ENCODE assay signal across 17 cellular contexts in genomic region chr12:78674311-78675085, GRCh38.
DNase-seq lines count a peak whose midpoint lies in the region; ATAC-seq and TF ChIP-seq lines count a peak whose summit lies in the region.
"Had no signal": no experiment of that assay in that cellular context is flagged by ENCODE, and none has a peak within 500 bp of the region (broad histone marks: within the 10 kb centered on the region; RNA-seq: fewer than 3 reads in every experiment).

No MANE protein-coding gene starts in this region.

- WGBS in SK-N-SH (ENCODE audit: low lambda C conversion rate), result 91% methylated on average over 2 of the region's 2 CpGs
- WGBS in spleen, 5 donors, result 77 to 84% (median 81%) methylated on average over 2 of the region's 2 CpGs
- 88 to 89% methylated on average over 2 of the region's 2 CpGs for WGBS in upper lobe of left lung, 2 donors

- no peak overlapping the region for H3K27ac ChIP-seq in SK-N-SH (ENCODE audit: low read depth in 2 of 2, low read length in 1 of 2)
- H3K27ac ChIP-seq in fibroblast of lung (ENCODE audit: insufficient read depth, low read length), result no peak overlapping the region
- no peak overlapping the region for H3K27ac ChIP-seq in spleen
- no peak overlapping the region for H3K27ac ChIP-seq in upper lobe of left lung
- H3K27ac ChIP-seq: suprapubic skin had no signal

- no peaks in the 10 kb centered on the region for H3K79me2 ChIP-seq in SK-N-SH (ENCODE audit: insufficient read depth)
- no peaks in the 10 kb centered on the region for H3K79me2 ChIP-seq in fibroblast of lung (ENCODE audit: control insufficient read depth, insufficient read depth, low read length)

- TF ChIP-seq CTCF in SK-N-SH (IDR thresholded peaks at IDR 0.05) (no peak), fibroblast of lung (conservative IDR thresholded peaks at IDR 0.05 in 1 of 2, IDR thresholded peaks at IDR 0.05 in 1 of 2; ENCODE audit: low read depth in 1 of 2, low read length in 2 of 2) (no peak), spleen (IDR thresholded peaks at IDR 0.05 in 8 of 11, conservative IDR thresholded peaks at IDR 0.05 in 3 of 11) (no peak), upper lobe of left lung (IDR thresholded peaks at IDR 0.05) (no peak), chondrocyte (IDR thresholded peaks at IDR 0.05) (no peak)

- H3K27me3 Mint-ChIP-seq in chondrocyte (ENCODE audit: low read depth), result peaks cover 3% of the 10 kb centered on the region

- H3K36me3 ChIP-seq in SK-N-SH (replicated peaks in 1 of 2; ENCODE audit: control insufficient read depth in 1 of 2, insufficient read depth in 2 of 2, low read length in 1 of 2), result no peaks in the 10 kb centered on the region
- no peaks in the 10 kb centered on the region for H3K36me3 ChIP-seq in fibroblast of lung (ENCODE audit: control insufficient read depth, insufficient read depth, low read length)
- no peaks in the 10 kb centered on the region for H3K36me3 ChIP-seq in spleen
- H3K36me3 ChIP-seq in upper lobe of left lung, result no peaks in the 10 kb centered on the region
- H3K36me3 ChIP-seq: suprapubic skin had no signal

- H3F3A ChIP-seq in SK-N-SH (replicated peaks; ENCODE audit: insufficient read depth), result peaks cover 5% of the 10 kb centered on the region

- no peaks in the 10 kb centered on the region for H3K9me3 Mint-ChIP-seq in chondrocyte (ENCODE audit: low read depth)
- H3K9me3 Mint-ChIP-seq: mesothelial cell of epicardium had no signal

- DNase-seq in SK-N-SH (no peak), NCI-H524 (lab: John Stamatoyannopoulos, UW) (peak; percentile 40 to 76), fibroblast of lung (ENCODE audit: low read depth in 2 of 2) (peak; percentile 19 to 44), spleen (no peak), upper lobe of left lung (no peak), chondrocyte (ENCODE audit: low spot score) (no peak)
- DNase-seq: activated CD4-positive, alpha-beta T cell treated with anti-CD3 and anti-CD28 coated beads, Interleukin-2, amount 50 U/mL, for 4 hours; DMS153; effector CD4-positive, alpha-beta T cell; NCI-H526 treated with DMSO at 0.1 percent for 48 hours; occipital lobe; T-helper 9 cell had no signal

- no peak for TF ChIP-seq EP300 in SK-N-SH (IDR thresholded peaks at IDR 0.05; ENCODE audit: borderline replicate concordance in 1 of 2, low read depth in 1 of 2, low read length in 1 of 2)
- no peak for TF ChIP-seq EP300 in upper lobe of left lung (IDR thresholded peaks at IDR 0.05)

- H2AFZ ChIP-seq in SK-N-SH (ENCODE audit: low read depth) (no peak overlapping the region), fibroblast of lung (ENCODE audit: low read length) (no peak overlapping the region)

- H4K20me1 ChIP-seq in SK-N-SH (ENCODE audit: insufficient read depth), result no peaks in the 10 kb centered on the region
- H4K20me1 ChIP-seq in fibroblast of lung (ENCODE audit: control insufficient read depth, extremely low read depth, insufficient read depth, low read length), result no peaks in the 10 kb centered on the region

- H3K9ac ChIP-seq in SK-N-SH, result no peak overlapping the region
- no peak overlapping the region for H3K9ac ChIP-seq in fibroblast of lung (ENCODE audit: insufficient read depth, low read length)

- TF ChIP-seq POLR2A in spleen (IDR thresholded peaks at IDR 0.05) (no peak), upper lobe of left lung (IDR thresholded peaks at IDR 0.05) (no peak)

- CTCF ChIA-PET in SK-N-SH (lab: Yijun Ruan, JAX), result interaction anchor here (0.9 kb wide), 1 partner anchor 10 kb away, joined by 3 read pairs; no protein-coding TSS in a partner anchor

- TF ChIP-seq RAD21 in SK-N-SH (IDR thresholded peaks at IDR 0.05; ENCODE audit: low read length), result no peak

- H3K9me3 ChIP-seq in SK-N-SH, result no peaks in the 10 kb centered on the region
- no peaks in the 10 kb centered on the region for H3K9me3 ChIP-seq in fibroblast of lung (ENCODE audit: control insufficient read depth, insufficient read depth, low read depth, low read length)
- H3K9me3 ChIP-seq in spleen, result no peaks in the 10 kb centered on the region
- H3K9me3 ChIP-seq in upper lobe of left lung, result no peaks in the 10 kb centered on the region
- H3K9me3 ChIP-seq: suprapubic skin had no signal

- H3K4me2 ChIP-seq in SK-N-SH (no peak overlapping the region), fibroblast of lung (ENCODE audit: extremely low read depth, insufficient read depth, low read length) (no peak overlapping the region)

- no peak overlapping the region for H3K27ac Mint-ChIP-seq in chondrocyte (ENCODE audit: unreplicated experiment)
- H3K27ac Mint-ChIP-seq: mesothelial cell of epicardium had no signal

- no peaks in the 10 kb centered on the region for H3K9me2 ChIP-seq in SK-N-SH

- H3K4me1 ChIP-seq in SK-N-SH (ENCODE audit: control insufficient read depth in 1 of 2, insufficient read depth in 2 of 2, low read depth in 1 of 2, low read length in 1 of 2) (no peaks in the 10 kb centered on the region; a peak in 2 of 4 replicates), fibroblast of lung (ENCODE audit: control insufficient read depth, extremely low read depth, insufficient read depth, low read length) (no peaks in the 10 kb centered on the region), spleen (no peaks in the 10 kb centered on the region), upper lobe of left lung (no peaks in the 10 kb centered on the region)
- H3K4me1 ChIP-seq: suprapubic skin had no signal

- POLR2A ChIA-PET in SK-N-SH (lab: Yijun Ruan, JAX), result no interaction called here

- H3K4me3 Mint-ChIP-seq in chondrocyte (ENCODE audit: unreplicated experiment), result no peak overlapping the region
- H3K4me3 Mint-ChIP-seq: mesothelial cell of epicardium had no signal

- H3K27me3 ChIP-seq in SK-N-SH (ENCODE audit: insufficient read depth), result no peaks in the 10 kb centered on the region
- no peaks in the 10 kb centered on the region for H3K27me3 ChIP-seq in fibroblast of lung (ENCODE audit: control insufficient read depth, insufficient read depth, low read length)
- H3K27me3 ChIP-seq in spleen (replicated peaks in 1 of 7), result no peaks in the 10 kb centered on the region
- no peaks in the 10 kb centered on the region for H3K27me3 ChIP-seq in upper lobe of left lung
- H3K27me3 ChIP-seq: suprapubic skin had no signal

- ATAC-seq in SK-N-SH treated with all-trans-retinoic acid at 6 μM for 48 hours (no peak), HG03159 (IDR thresholded peaks at IDR 0.05; ENCODE audit: unreplicated experiment) (no peak), upper lobe of left lung (ENCODE audit: low FRiP score in 2 of 2) (no peak)
- ATAC-seq: Right ventricle myocardium inferior had no signal

- peaks cover 5% of the 10 kb centered on the region for H3K4me1 Mint-ChIP-seq in chondrocyte (ENCODE audit: low read depth)
- H3K4me1 Mint-ChIP-seq: mesothelial cell of epicardium had no signal

- no peaks in the 10 kb centered on the region for H3K36me3 Mint-ChIP-seq in chondrocyte (ENCODE audit: low read depth)
- H3K36me3 Mint-ChIP-seq: mesothelial cell of epicardium had no signal

- no peak overlapping the region for H3K4me3 ChIP-seq in SK-N-SH (ENCODE audit: low read depth in 2 of 2, low read length in 1 of 2)
- no peak overlapping the region for H3K4me3 ChIP-seq in fibroblast of lung (replicated peaks in 1 of 4; ENCODE audit: control extremely low read depth in 1 of 4, insufficient read depth in 1 of 4, low read depth in 3 of 4, low read length in 4 of 4)
- H3K4me3 ChIP-seq in spleen, result no peak overlapping the region
- no peak overlapping the region for H3K4me3 ChIP-seq in upper lobe of left lung
- H3K4me3 ChIP-seq: suprapubic skin had no signal

- intact Hi-C loops in spleen (cut with DNase I; ENCODE audit: low total_unique reads), result no loop called here

TF ChIP-seq in SK-N-SH, 30 proteins besides CTCF, POLR2A, EP300 and RAD21:
- TF ChIP-seq NRF1 (IDR thresholded peaks at IDR 0.05; ENCODE audit: low read depth, low read length) (no peak), MXI1 (IDR thresholded peaks at IDR 0.05; ENCODE audit: low read depth, low read length) (no peak), TCF12 (IDR thresholded peaks at IDR 0.05) (no peak), PBX3 (IDR thresholded peaks at IDR 0.05) (peak; percentile 21; the same call in 1 of the 2 replicates)

TF ChIP-seq in SK-N-SH treated with all-trans-retinoic acid at 6 μM for 48 hours, 23 proteins besides CTCF, POLR2A, EP300 and RAD21:
- TF ChIP-seq CREB5 (CRISPR knock-in tag; IDR thresholded peaks at IDR 0.05; ENCODE audit: low read depth), result no peak
- TF ChIP-seq, protein P1, sequence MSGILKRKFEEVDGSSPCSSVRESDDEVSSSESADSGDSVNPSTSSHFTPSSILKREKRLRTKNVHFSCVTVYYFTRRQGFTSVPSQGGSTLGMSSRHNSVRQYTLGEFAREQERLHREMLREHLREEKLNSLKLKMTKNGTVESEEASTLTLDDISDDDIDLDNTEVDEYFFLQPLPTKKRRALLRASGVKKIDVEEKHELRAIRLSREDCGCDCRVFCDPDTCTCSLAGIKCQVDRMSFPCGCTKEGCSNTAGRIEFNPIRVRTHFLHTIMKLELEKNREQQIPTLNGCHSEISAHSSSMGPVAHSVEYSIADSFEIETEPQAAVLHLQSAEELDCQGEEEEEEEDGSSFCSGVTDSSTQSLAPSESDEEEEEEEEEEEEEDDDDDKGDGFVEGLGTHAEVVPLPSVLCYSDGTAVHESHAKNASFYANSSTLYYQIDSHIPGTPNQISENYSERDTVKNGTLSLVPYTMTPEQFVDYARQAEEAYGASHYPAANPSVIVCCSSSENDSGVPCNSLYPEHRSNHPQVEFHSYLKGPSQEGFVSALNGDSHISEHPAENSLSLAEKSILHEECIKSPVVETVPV (CRISPR knock-in tag; IDR thresholded peaks at IDR 0.05), result no peak
- no peak for TF ChIP-seq CSDC2 (CRISPR knock-in tag; IDR thresholded peaks at IDR 0.05)
- no peak for TF ChIP-seq TOX (CRISPR knock-in tag; IDR thresholded peaks at IDR 0.05; ENCODE audit: borderline replicate concordance)
TF ChIP-seq in SK-N-SH treated with all-trans-retinoic acid at 6 μM for 48 hours: peak in this region for 0.

Comparison
In these comparisons a context has a peak if more than half of its experiments do, and no peak if none do; other contexts are left out.
1. DNase-seq: peak in NCI-H524 (2 of 2) and fibroblast of lung (2 of 2); none in SK-N-SH (single experiment), spleen (single experiment), upper lobe of left lung (0 of 2) and chondrocyte (single experiment).